In the genomic region with DNA sequence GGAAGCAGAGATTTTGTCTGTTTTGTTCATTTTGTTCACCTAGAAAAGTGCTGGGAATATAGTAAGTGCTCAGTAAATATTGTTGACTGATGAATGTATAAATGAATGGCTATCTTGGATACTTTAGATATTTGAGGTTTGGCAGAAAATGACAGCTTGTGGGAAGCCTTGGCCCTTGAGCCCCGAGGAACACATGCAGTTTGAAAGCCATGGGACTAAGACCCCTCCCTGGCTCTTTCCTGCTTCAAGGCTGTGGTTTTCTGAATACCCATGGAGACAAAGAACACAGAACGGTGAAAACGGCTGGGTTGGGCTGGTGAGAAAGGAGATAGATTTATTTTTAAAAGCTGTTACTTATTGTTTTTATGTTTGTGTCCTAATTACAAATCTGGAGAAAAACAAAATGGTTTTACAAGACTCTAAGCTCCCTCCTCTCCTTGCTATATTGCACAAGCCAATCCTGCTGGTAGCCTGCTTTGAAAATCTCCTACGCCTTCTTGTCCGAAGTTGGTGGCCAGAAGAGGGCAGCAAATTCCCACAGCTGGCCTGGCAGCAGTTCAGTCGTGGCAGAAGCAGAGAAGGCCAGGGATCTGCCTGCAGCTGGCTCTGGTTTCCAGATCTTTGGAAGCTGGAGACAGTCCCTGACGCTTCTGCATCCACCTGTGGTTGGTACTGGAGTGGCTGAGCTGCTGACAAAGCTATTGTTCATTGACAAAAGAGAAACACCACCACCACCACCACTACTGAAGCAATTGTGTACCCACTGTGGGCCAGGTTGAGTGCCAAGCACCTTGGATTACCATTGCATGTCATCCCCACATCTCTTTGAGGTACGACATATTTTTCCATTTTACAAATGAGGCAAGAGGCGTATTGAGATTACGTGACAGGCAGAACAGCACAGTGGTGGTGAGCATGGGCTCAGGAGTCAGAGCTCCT, we compare ENCODE assay signal across 8 cellular contexts. TPM values are rescaled to one million over a fixed set of nuclear protein-coding genes. Genes with fewer than 3 reads are reported as not detected.
DNase-seq lines count a peak whose midpoint lies in the region; ATAC-seq and TF ChIP-seq lines count a peak whose summit lies in the region.

No MANE protein-coding gene starts in this region.

- no peaks in the 10 kb centered on the region for H3K79me2 ChIP-seq in smooth muscle cell (ENCODE audit: low read depth)

- H3K9me3 ChIP-seq in smooth muscle cell (replicated peaks; ENCODE audit: low read depth), result peaks cover 4% of the 10 kb centered on the region

- in situ Hi-C loops in brain microvascular endothelial cell (cut with HindIII; ENCODE audit: low pct_ligation_motif_present, low sequenced_read_pairs), result no loop called here

- H3K27me3 ChIP-seq in brain microvascular endothelial cell (replicated peaks) (peaks cover 2% of the 10 kb centered on the region), smooth muscle cell (ENCODE audit: low read depth) (peaks cover 24% of the 10 kb centered on the region)

- H3K27ac ChIP-seq in brain microvascular endothelial cell (no peak overlapping the region), smooth muscle cell (ENCODE audit: low read depth) (no peak overlapping the region)

- DNase-seq in GM12865 (ENCODE audit: low read depth) (peak; percentile 69), NCI-H1694 (lab: John Stamatoyannopoulos, UW) (peak; percentile 81), T follicular helper cell (ENCODE audit: low read depth) (peak; percentile 9), brain microvascular endothelial cell (peak; percentile 82), iPS DF 4.7 (ENCODE audit: extremely low read depth, low spot score) (peak; percentile 64), smooth muscle cell (lab: John Stamatoyannopoulos, UW; ENCODE audit: unreplicated experiment) (peak; percentile 31)

- no peak overlapping the region for H2AFZ ChIP-seq in smooth muscle cell (ENCODE audit: low read depth)

- H3K36me3 ChIP-seq in brain microvascular endothelial cell (replicated peaks) (no peaks in the 10 kb centered on the region), smooth muscle cell (ENCODE audit: low read depth) (no peaks in the 10 kb centered on the region)

- no peak overlapping the region for H3K4me2 ChIP-seq in smooth muscle cell

- WGBS in smooth muscle cell (ENCODE audit: low lambda C conversion rate), result 32% methylated on average over 10 of the region's 10 CpGs

- H4K20me1 ChIP-seq in smooth muscle cell (ENCODE audit: low read depth), result no peaks in the 10 kb centered on the region

- ATAC-seq in HG03378 (IDR thresholded peaks at IDR 0.05; ENCODE audit: unreplicated experiment) (no peak), HG03139 (IDR thresholded peaks at IDR 0.05; ENCODE audit: unreplicated experiment) (no peak)

- no peak overlapping the region for H3K9ac ChIP-seq in smooth muscle cell (ENCODE audit: low read depth)

- H3K4me3 ChIP-seq in GM12865 (ENCODE audit: low read depth, low read length) (no peak overlapping the region), brain microvascular endothelial cell (ENCODE audit: low read depth, low read length) (no peak overlapping the region), smooth muscle cell (no peak overlapping the region)

- peak; percentile 69 for TF ChIP-seq CTCF in GM12865 (IDR thresholded peaks at IDR 0.05; ENCODE audit: insufficient read depth, low read depth, low read length, missing control alignments)
- peak; percentile 95 for TF ChIP-seq CTCF in brain microvascular endothelial cell (IDR thresholded peaks at IDR 0.05; ENCODE audit: low read depth, low read length, missing control alignments)
- peak; percentile 85 for TF ChIP-seq CTCF in smooth muscle cell (IDR thresholded peaks at IDR 0.05; ENCODE audit: borderline replicate concordance, insufficient read depth, poor library complexity, severe bottlenecking)

- no peaks in the 10 kb centered on the region for H3K4me1 ChIP-seq in smooth muscle cell (ENCODE audit: low read depth)

- H3F3A ChIP-seq in smooth muscle cell (ENCODE audit: low read depth), result no peaks in the 10 kb centered on the region

RNA-seq across cellular contexts. Expression of a gene that starts 5.2 kb away (rescaled TPM):
- total RNA-seq in smooth muscle cell, result not detected in 2 replicates
- not detected in 2 replicates for polyA plus RNA-seq in smooth muscle cell

RNA-seq across cellular contexts. Expression of a gene that starts 13.0 kb away (rescaled TPM):
- total RNA-seq in smooth muscle cell, result 5.6 and 8.0 TPM in 2 replicates
- polyA plus RNA-seq in smooth muscle cell, result 0.09 and 2.1 TPM in 2 replicates

RNA-seq across cellular contexts. Expression of a gene that starts 33.6 kb away (rescaled TPM):
- not detected in 2 replicates for total RNA-seq in smooth muscle cell
- polyA plus RNA-seq in smooth muscle cell, result 0.23 TPM in 1 of 2 replicates, not detected in the other

RNA-seq across cellular contexts. Expression of a gene that starts 51.3 kb away (rescaled TPM):
- not detected in 2 replicates for total RNA-seq in smooth muscle cell
- polyA plus RNA-seq in smooth muscle cell, result not detected in 2 replicates

Comparison
In these comparisons a context has a peak if more than half of its experiments do, and no peak if none do; other contexts are left out.
1. DNase-seq: peak in every context shown above with its lines; median percentile 82 in brain microvascular endothelial cell; 81 in NCI-H1694; 69 in GM12865; 64 in iPS DF 4.7; 31 in smooth muscle cell; 9 in T follicular helper cell.